Comparison of ENCODE assay signal across 34 cellular contexts in the genomic region with DNA sequence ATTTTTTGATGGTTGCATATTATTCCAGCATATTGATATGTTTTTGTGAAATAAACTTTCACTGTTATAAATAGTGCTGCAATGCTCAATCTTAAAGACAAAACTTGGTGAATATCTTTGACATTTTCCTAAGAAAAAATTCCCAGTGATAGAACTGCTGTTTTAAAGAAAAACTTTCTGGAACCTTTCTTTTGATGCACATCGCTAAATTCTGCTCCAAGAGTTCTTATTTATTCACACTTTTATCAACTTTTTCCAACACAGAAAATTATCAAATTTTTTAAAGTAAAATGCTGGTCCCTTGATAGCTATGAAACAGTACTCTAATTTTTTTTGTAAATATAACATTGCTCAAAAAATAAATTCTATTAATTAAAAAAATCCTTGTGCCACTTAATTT.
"Had no signal": no experiment of that assay in that cellular context is flagged by ENCODE, and none has a peak within 500 bp of the region (broad histone marks: within the 10 kb centered on the region; RNA-seq: fewer than 3 reads in every experiment).

No MANE protein-coding gene starts in this region.

- H3K27me3 ChIP-seq: MG63 had no signal

- H3K9ac ChIP-seq: KMS-11 had no signal

- H3K27ac ChIP-seq: KMS-11 had no signal

- H3K4me3 ChIP-seq: MG63 had no signal

- H3K9me3 ChIP-seq: MG63 had no signal

- H3K4me2 ChIP-seq: KMS-11 had no signal

- H3K36me3 ChIP-seq: MG63 had no signal

- DNase-seq: Karpas-422, Kasumi-1, MG63, MM.1S, MV-4-11, NCI-H1048, NCI-H1092, NCI-H1092 treated with DMSO at 0.1 percent for 48 hours, NCI-H1105, NCI-H1105 treated with DMSO at 0.1 percent for 48 hours, NCI-H1417, NCI-H1417 treated with DMSO at 0.1 percent for 48 hours, NCI-H1436, NCI-H1436 treated with DMSO at 0.1 percent for 48 hours, NCI-H146, NCI-H1694, NCI-H1694 treated with DMSO at 0.1 percent for 48 hours, NCI-H187, NCI-H187 treated with DMSO at 0.1 percent for 48 hours, NCI-H1930, NCI-H2029, NCI-H2029 treated with DMSO at 0.1 percent for 48 hours, NCI-H2081, NCI-H2081 treated with DMSO at 0.1 percent for 48 hours, NCI-H2107, NCI-H2171, NCI-H2171 treated with DMSO at 0.1 percent for 48 hours, NCI-H2227 treated with DMSO at 0.1 percent for 48 hours, NCI-H226, NCI-H345, NCI-H446, NCI-H446 treated with DMSO at 0.1 percent for 48 hours, NCI-H510A had no signal
